Comparison of ENCODE assay signal across 15 cellular contexts in the genomic region with DNA sequence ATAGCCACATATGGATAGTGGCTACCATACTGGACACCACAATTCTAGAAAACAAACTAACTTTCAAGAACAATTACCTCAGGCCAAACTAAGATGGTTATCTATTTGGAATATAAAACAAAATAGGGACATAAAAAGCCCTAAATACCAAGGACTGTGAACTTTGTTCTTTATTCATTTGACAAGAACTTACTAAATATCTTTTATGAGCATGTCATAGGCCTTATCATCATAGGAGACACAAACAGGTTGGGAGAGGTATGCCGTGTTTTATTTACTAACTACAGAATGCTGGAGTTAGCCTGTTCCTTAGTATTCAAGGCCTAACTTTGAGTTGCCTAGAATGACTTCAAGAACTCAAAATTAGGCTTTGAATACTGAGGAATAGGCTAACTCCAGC.
"Had no signal": no experiment of that assay in that cellular context is flagged by ENCODE, and none has a peak within 500 bp of the region (broad histone marks: within the 10 kb centered on the region; RNA-seq: fewer than 3 reads in every experiment).

No MANE protein-coding gene starts in this region.

- H3K27ac ChIP-seq: vagina had no signal

- H3K4me1 Mint-ChIP-seq: activated B cell treated with CpG ODN at 0.5 μM for 24 hours; activated naive CD8-positive, alpha-beta T cell treated with anti-CD3 and anti-CD28 coated beads, Interleukin-2, amount 10 ng/mL, durations not matched to agents 7 days and 5 days had no signal

- H3K9me3 ChIP-seq: vagina had no signal

- H3K27ac Mint-ChIP-seq: activated B cell treated with CpG ODN at 0.5 μM for 24 hours; activated CD8-positive, alpha-beta T cell treated with anti-CD3 and anti-CD28 coated beads for 36 hours; activated naive CD8-positive, alpha-beta T cell treated with anti-CD3 and anti-CD28 coated beads, Interleukin-2, amount 10 ng/mL, durations not matched to agents 7 days and 5 days; T-cell had no signal

- H3K4me3 Mint-ChIP-seq: activated B cell treated with CpG ODN at 0.5 μM for 24 hours; activated CD8-positive, alpha-beta T cell treated with anti-CD3 and anti-CD28 coated beads for 36 hours; activated naive CD8-positive, alpha-beta T cell treated with anti-CD3 and anti-CD28 coated beads, Interleukin-2, amount 10 ng/mL, durations not matched to agents 7 days and 5 days; activated T-helper 17 cell treated with anti-CD3 and anti-CD28 coated beads, Interleukin-2, amount 50 U/mL, for 72 hours; natural killer cell treated with Interleukin-12 subunit alpha and Interleukin-12 subunit beta and Interleukin-15 and Interleukin-18, amount 100 ng/mL, for 72 hours; T-cell had no signal

- H3K9me3 Mint-ChIP-seq: activated B cell treated with CpG ODN at 0.5 μM for 24 hours; activated CD8-positive, alpha-beta T cell treated with anti-CD3 and anti-CD28 coated beads for 36 hours; activated naive CD8-positive, alpha-beta T cell treated with anti-CD3 and anti-CD28 coated beads, Interleukin-2, amount 10 ng/mL, durations not matched to agents 7 days and 5 days; activated T-helper 17 cell treated with anti-CD3 and anti-CD28 coated beads, Interleukin-2, amount 50 U/mL, for 72 hours; natural killer cell treated with Interleukin-12 subunit alpha and Interleukin-12 subunit beta and Interleukin-15 and Interleukin-18, amount 100 ng/mL, for 72 hours; T-cell had no signal

- H3K4me3 ChIP-seq: coronary artery, vagina had no signal

- H3K27me3 Mint-ChIP-seq: activated B cell treated with CpG ODN at 0.5 μM for 24 hours; activated CD8-positive, alpha-beta T cell treated with anti-CD3 and anti-CD28 coated beads for 36 hours; activated naive CD8-positive, alpha-beta T cell treated with anti-CD3 and anti-CD28 coated beads, Interleukin-2, amount 10 ng/mL, durations not matched to agents 7 days and 5 days; activated T-helper 17 cell treated with anti-CD3 and anti-CD28 coated beads, Interleukin-2, amount 50 U/mL, for 72 hours; natural killer cell treated with Interleukin-12 subunit alpha and Interleukin-12 subunit beta and Interleukin-15 and Interleukin-18, amount 100 ng/mL, for 72 hours; T-cell had no signal

- ATAC-seq: activated CD8-positive, alpha-beta T cell treated with anti-CD3 and anti-CD28 coated beads for 36 hours; activated T-helper 17 cell treated with anti-CD3 and anti-CD28 coated beads, Interleukin-2, amount 50 U/mL, for 72 hours; stimulated activated naive CD8-positive, alpha-beta T cell treated with anti-CD3 and anti-CD28 coated beads, Interleukin-15, Interleukin-2, amounts not matched to agents 100 U/mL and 50 U/mL, for 24 hours; T-cell had no signal

- DNase-seq: activated B cell treated with CpG ODN at 0.5 μM for 24 hours; activated CD4-positive, alpha-beta T cell treated with anti-CD3 and anti-CD28 coated beads for 48 hours; activated CD8-positive, alpha-beta T cell treated with anti-CD3 and anti-CD28 coated beads for 36 hours; activated naive CD4-positive, alpha-beta T cell; activated naive CD8-positive, alpha-beta T cell treated with anti-CD3 and anti-CD28 coated beads, Interleukin-2, amount 10 ng/mL, durations not matched to agents 7 days and 5 days; activated T-cell treated with anti-CD3 and anti-CD28 coated beads, Interleukin-2, amount 50 U/mL, for 1 hour; erythroblast; stimulated activated CD4-positive, alpha-beta T cell treated with anti-CD3 and anti-CD28 coated beads, Interleukin-2, amount 100 ng/mL, for 24 hours; stimulated activated naive CD8-positive, alpha-beta T cell treated with anti-CD3 and anti-CD28 coated beads, Interleukin-15, Interleukin-2, amounts not matched to agents 100 U/mL and 50 U/mL, for 24 hours; T-cell; T-helper 9 cell had no signal

- H3K27me3 ChIP-seq: vagina had no signal
